In genomic region chr12:110566993-110567392, GRCh38 we compare ENCODE assay signal across 17 cellular contexts. TPM values are rescaled to one million over a fixed set of nuclear protein-coding genes. Genes with fewer than 3 reads are reported as not detected.
DNase-seq lines count a peak whose midpoint lies in the region; ATAC-seq, FAIRE-seq and TF ChIP-seq lines count a peak whose summit lies in the region.
"Had no signal": no experiment of that assay in that cellular context is flagged by ENCODE, and none has a peak within 500 bp of the region (broad histone marks: within the 10 kb centered on the region; RNA-seq: fewer than 3 reads in every experiment).

No MANE protein-coding gene starts in this region.

- peaks cover 14% of the 10 kb centered on the region for H3K9me3 Mint-ChIP-seq in T-helper 1 cell treated with Interleukin-12 subunit alpha and Interleukin-12 subunit beta and Interleukin-4 antibody, amounts not matched to agents 30 μg/mL and 1 μg/mL, for 36 hours
- H3K9me3 Mint-ChIP-seq in neural progenitor cell: peaks cover 26% of the 10 kb centered on the region

- POLR2A ChIA-PET in A673 (lab: Charles Lee; ENCODE audit: low non-redundant PET): no interaction called here
- POLR2A ChIA-PET in HepG2 (lab: Yijun Ruan, JAX): interaction anchor here (1.0 to 2.7 kb wide), 4 partner anchors 9 to 39 kb away, joined by 4 to 23 read pairs (median 6); no protein-coding TSS in a partner anchor

- peaks cover 35% of the 10 kb centered on the region for H3K4me1 ChIP-seq in A673 (ENCODE audit: insufficient read depth, low read length, poor library complexity, severe bottlenecking)
- peaks cover 61% of the 10 kb centered on the region for H3K4me1 ChIP-seq in RWPE2 (ENCODE audit: insufficient read depth, poor library complexity, severe bottlenecking)
- H3K4me1 ChIP-seq in HepG2 (ENCODE audit: insufficient read depth, low read length): peaks cover 74% of the 10 kb centered on the region
- H3K4me1 ChIP-seq in neural progenitor cell: peaks cover 10% of the 10 kb centered on the region

- H3K4me2 ChIP-seq in HepG2 (ENCODE audit: low read depth, low read length): peak overlapping the region; percentile 87
- no peak overlapping the region for H3K4me2 ChIP-seq in neural progenitor cell

- intact Hi-C loops in A673 (cut with micrococcal nuclease; ENCODE audit: unreplicated experiment): no loop called here
- intact Hi-C loops in HepG2 (cut with micrococcal nuclease; ENCODE audit: unreplicated experiment): loop anchor here (1.0 kb wide), 1 partner anchor 15 kb away; no protein-coding TSS in a partner anchor

- ATAC-seq in RWPE2 (ENCODE audit: low read depth) (no peak), HepG2 (peak; percentile 63), HG02798 (IDR thresholded peaks at IDR 0.05; ENCODE audit: poor library complexity, unreplicated experiment) (no peak)

- no peak for TF ChIP-seq RAD21 in HepG2 (CRISPR knock-in tag; IDR thresholded peaks at IDR 0.05)

- WGBS in HepG2 (ENCODE audit: low lambda C conversion rate): 75% methylated on average over 5 of the region's 5 CpGs

- TF ChIP-seq EP300 in HepG2 (IDR thresholded peaks at IDR 0.05; ENCODE audit: low read depth in 2 of 2, low read length in 2 of 2) (no peak), HepG2 (CRISPR knock-in tag; IDR thresholded peaks at IDR 0.05; ENCODE audit: borderline replicate concordance) (no peak)

- H4K20me1 ChIP-seq in HepG2 (ENCODE audit: insufficient read depth, low read length) (peaks cover 5% of the 10 kb centered on the region; the same call in 1 of the 2 replicates), neural progenitor cell (ENCODE audit: low read depth) (peaks cover 9% of the 10 kb centered on the region)

- H3K9ac ChIP-seq in HepG2 (ENCODE audit: insufficient read depth, low read depth, low read length) (peak overlapping the region; percentile 58; the same call in 1 of the 2 replicates), neural progenitor cell (no peak overlapping the region)

- peaks cover 23% of the 10 kb centered on the region for H3K4me1 Mint-ChIP-seq in T-helper 1 cell treated with Interleukin-12 subunit alpha and Interleukin-12 subunit beta and Interleukin-4 antibody, amounts not matched to agents 30 μg/mL and 1 μg/mL, for 36 hours (ENCODE audit: low read depth)
- H3K4me1 Mint-ChIP-seq in neural progenitor cell: peaks cover 2% of the 10 kb centered on the region

- peaks cover 24% of the 10 kb centered on the region for H3K36me3 Mint-ChIP-seq in T-helper 1 cell treated with Interleukin-12 subunit alpha and Interleukin-12 subunit beta and Interleukin-4 antibody, amounts not matched to agents 30 μg/mL and 1 μg/mL, for 36 hours (ENCODE audit: low read depth)
- H3K36me3 Mint-ChIP-seq in neural progenitor cell: peaks cover 10% of the 10 kb centered on the region

- no peak for TF ChIP-seq CTCF in A673 (conservative IDR thresholded peaks at IDR 0.05; ENCODE audit: low read depth, low read length)
- no peak for TF ChIP-seq CTCF in RWPE2 (IDR thresholded peaks at IDR 0.05; ENCODE audit: poor library complexity, severe bottlenecking)
- TF ChIP-seq CTCF in HepG2 (CRISPR knock-in tag; IDR thresholded peaks at IDR 0.05): no peak
- no peak for TF ChIP-seq CTCF in neural progenitor cell (IDR thresholded peaks at IDR 0.05)

- BruUV-seq in A673 (replicated peaks; lab: Mats Ljungman, UMichigan) (no TSS peak), HepG2 (replicated peaks; lab: Mats Ljungman, UMichigan) (no TSS peak)

- peaks cover 73% of the 10 kb centered on the region for H3K79me2 ChIP-seq in HepG2 (ENCODE audit: insufficient read depth, low read length)
- H3K79me2 ChIP-seq in neural progenitor cell (ENCODE audit: low read depth): peaks cover 59% of the 10 kb centered on the region

- no peaks in the 10 kb centered on the region for H3K9me3 ChIP-seq in A673 (ENCODE audit: low read depth, low read length, poor library complexity, severe bottlenecking)
- H3K9me3 ChIP-seq in RWPE2 (ENCODE audit: severe bottlenecking): no peaks in the 10 kb centered on the region
- peaks cover 8% of the 10 kb centered on the region for H3K9me3 ChIP-seq in HepG2 (ENCODE audit: low read length)
- H3K9me3 ChIP-seq in neural progenitor cell (ENCODE audit: low read depth): no peaks in the 10 kb centered on the region
- H3K9me3 ChIP-seq: prostate gland had no signal

- in situ Hi-C loops in HepG2 (cut with HindIII; ENCODE audit: extremely low pct_ligation_motif_present, low pct_unique_long_range_greater_than_20kb): no loop called here

- no peaks in the 10 kb centered on the region for H3K36me3 ChIP-seq in A673 (ENCODE audit: insufficient read depth, low read length, poor library complexity, severe bottlenecking)
- peaks cover 13% of the 10 kb centered on the region for H3K36me3 ChIP-seq in RWPE2 (ENCODE audit: low read depth)
- no peaks in the 10 kb centered on the region for H3K36me3 ChIP-seq in HepG2 (replicated peaks in 1 of 2; ENCODE audit: control insufficient read depth in 1 of 2, insufficient read depth in 2 of 2, low read length in 2 of 2)
- H3K36me3 ChIP-seq in neural progenitor cell: peaks cover 4% of the 10 kb centered on the region
- H3K36me3 ChIP-seq: prostate gland had no signal

- no peak overlapping the region for H3K4me3 Mint-ChIP-seq in T-helper 1 cell treated with Interleukin-12 subunit alpha and Interleukin-12 subunit beta and Interleukin-4 antibody, amounts not matched to agents 30 μg/mL and 1 μg/mL, for 36 hours
- H3K4me3 Mint-ChIP-seq in neural progenitor cell: no peak overlapping the region

- H3K27ac ChIP-seq in A673 (ENCODE audit: low read depth, low read length, poor library complexity, severe bottlenecking): peak overlapping the region; percentile 51
- peak overlapping the region; percentile 94 for H3K27ac ChIP-seq in RWPE2 (ENCODE audit: poor library complexity, severe bottlenecking)
- peak overlapping the region; percentile 82 for H3K27ac ChIP-seq in HepG2 (ENCODE audit: extremely low read length, insufficient read depth, low read length)
- no peak overlapping the region for H3K27ac ChIP-seq in neural progenitor cell

- H3K27ac Mint-ChIP-seq in T-helper 1 cell treated with Interleukin-12 subunit alpha and Interleukin-12 subunit beta and Interleukin-4 antibody, amounts not matched to agents 30 μg/mL and 1 μg/mL, for 36 hours: peak overlapping the region; percentile 17
- no peak overlapping the region for H3K27ac Mint-ChIP-seq in neural progenitor cell

- no peak overlapping the region for H3K4me3 ChIP-seq in A673 (ENCODE audit: low read depth, low read length, poor library complexity, severe bottlenecking)
- H3K4me3 ChIP-seq in RWPE2 (ENCODE audit: severe bottlenecking): no peak overlapping the region
- H3K4me3 ChIP-seq in HepG2 (replicated peaks in 1 of 3; ENCODE audit: insufficient read depth in 1 of 3, low read depth in 2 of 3, low read length in 3 of 3): peak overlapping the region in 1 of 3 experiments; percentile 9; a peak in 1 of 6 replicates
- no peak overlapping the region for H3K4me3 ChIP-seq in neural progenitor cell
- H3K4me3 ChIP-seq: prostate gland had no signal

- no peaks in the 10 kb centered on the region for H3K27me3 ChIP-seq in A673 (replicated peaks; ENCODE audit: insufficient read depth, low read depth, low read length, poor library complexity)
- no peaks in the 10 kb centered on the region for H3K27me3 ChIP-seq in RWPE2 (ENCODE audit: insufficient read depth, poor library complexity, severe bottlenecking)
- H3K27me3 ChIP-seq in HepG2 (ENCODE audit: control insufficient read depth in 1 of 2, insufficient read depth in 2 of 2, low read length in 2 of 2): no peaks in the 10 kb centered on the region
- no peaks in the 10 kb centered on the region for H3K27me3 ChIP-seq in neural progenitor cell

- FAIRE-seq in HepG2 (lab: Jason Lieb, UNC): no peak
- FAIRE-seq: islet of Langerhans had no signal

- no peaks in the 10 kb centered on the region for H3K27me3 Mint-ChIP-seq in T-helper 1 cell treated with Interleukin-12 subunit alpha and Interleukin-12 subunit beta and Interleukin-4 antibody, amounts not matched to agents 30 μg/mL and 1 μg/mL, for 36 hours (ENCODE audit: low read depth)
- no peaks in the 10 kb centered on the region for H3K27me3 Mint-ChIP-seq in neural progenitor cell (ENCODE audit: insufficient read depth, low read depth)

- DNase-seq in T-helper 1 cell (no peak), A673 (ENCODE audit: low spot score) (no peak), RWPE2 (ENCODE audit: low spot score) (no peak), HepG2 (ENCODE audit: low spot score) (no peak), neural progenitor cell (ENCODE audit: low spot score) (no peak), AG20443 (ENCODE audit: low spot score) (no peak)
- DNase-seq: 8988T; activated CD4-positive, alpha-beta T cell treated with anti-CD3 and anti-CD28 coated beads, Interleukin-2, amount 50 U/mL, for 4 hours; effector CD4-positive, alpha-beta T cell; NCI-H187 treated with DMSO at 0.1 percent for 48 hours; NCI-H446 treated with DMSO at 0.1 percent for 48 hours; NK-92 treated with Interleukin-12 subunit alpha and Interleukin-12 subunit beta, amount 100 ng/mL, for 24 hours; RPMI8226 had no signal

- no peak for TF ChIP-seq POLR2A in HepG2 (IDR thresholded peaks at IDR 0.05; ENCODE audit: insufficient read depth in 1 of 2, low read depth in 2 of 2, low read length in 2 of 2)

- H2AFZ ChIP-seq in HepG2 (ENCODE audit: low read length): no peak overlapping the region
- H2AFZ ChIP-seq in neural progenitor cell (replicated peaks): no peak overlapping the region

- H3F3A ChIP-seq in neural progenitor cell (ENCODE audit: low read depth): no peaks in the 10 kb centered on the region

- CTCF ChIA-PET in A673 (lab: Charles Lee): no interaction called here
- CTCF ChIA-PET in HepG2 (lab: Yijun Ruan, JAX; ENCODE audit: low intra/inter-chr PET ratio, low total read pairs): interaction anchor here (1.1 kb wide), 1 partner anchor 15 kb away, joined by 3 read pairs; no protein-coding TSS in a partner anchor

RNA-seq across cellular contexts. Expression of gene PPTC7, which starts 16.1 kb away (rescaled TPM):
- total RNA-seq in A673 (2021) (27.5 and 30.9 TPM in 2 replicates), HepG2 (2016; rRNA removed; fragmentation: Illumina TruSeq; extraction: Trizol) (4.8 and 8.5 TPM in 2 replicates), neural progenitor cell (ENCODE audit: low replicate concordance) (9.1 and 11.2 TPM in 2 replicates)
- 1.6 and 1.9 TPM in 2 replicates for total RNA-seq in HepG2 (2016; cell fraction: cytosol; rRNA removed; fragmentation: Illumina TruSeq; extraction: Trizol; ENCODE audit: low read depth)
- total RNA-seq in HepG2 (2016; cell fraction: insoluble cytoplasmic fraction; rRNA removed; fragmentation: Illumina TruSeq; extraction: Trizol): 4.2 and 8.0 TPM in 2 replicates
- total RNA-seq in HepG2 (2016; cell fraction: membrane; rRNA removed; fragmentation: Illumina TruSeq; extraction: Trizol): 6.4 and 7.5 TPM in 2 replicates
- 12.1 and 12.8 TPM in 2 replicates for total RNA-seq in HepG2 (2016; cell fraction: nucleus; rRNA removed; fragmentation: Illumina TruSeq; extraction: Trizol)
- 10.6 and 12.3 TPM in 2 replicates for polyA plus RNA-seq in HepG2 (2011; rRNA removed)
- 5.4 and 8.1 TPM in 2 replicates for polyA plus RNA-seq in HepG2 (2011; cell fraction: cytosol; rRNA removed)
- polyA plus RNA-seq in HepG2 (2011; cell fraction: nucleus; rRNA removed): 6.7 and 6.8 TPM in 2 replicates
- 10.9 and 11.6 TPM in 2 replicates for polyA plus RNA-seq in HepG2 (2012)
- 0.76 and 0.94 TPM in 2 replicates for polyA plus RNA-seq in HepG2 (2016; cell fraction: cytosol; fragmentation: Illumina TruSeq; extraction: Trizol; ENCODE audit: low read depth)
- polyA plus RNA-seq in HepG2 (2016; cell fraction: insoluble cytoplasmic fraction; fragmentation: Illumina TruSeq; extraction: Trizol; ENCODE audit: low read depth): 18.5 and 19.8 TPM in 2 replicates
- 5.2 and 6.2 TPM in 2 replicates for polyA plus RNA-seq in HepG2 (2016; cell fraction: membrane; fragmentation: Illumina TruSeq; extraction: Trizol; ENCODE audit: low read depth)
- polyA plus RNA-seq in HepG2 (2016; cell fraction: nucleus; fragmentation: Illumina TruSeq; extraction: Trizol; ENCODE audit: insufficient read depth, low read depth): 20.2 and 21.2 TPM in 2 replicates
- polyA minus RNA-seq in HepG2 (2011; rRNA and poly(A)+ RNA removed; ENCODE audit: low replicate concordance): 44.4 and 46.8 TPM in 2 replicates
- 10.9 and 11.6 TPM in 2 replicates for polyA minus RNA-seq in HepG2 (2011; cell fraction: cytosol; rRNA and poly(A)+ RNA removed)
- polyA minus RNA-seq in HepG2 (2011; cell fraction: nucleus; rRNA and poly(A)+ RNA removed): 23.0 and 23.1 TPM in 2 replicates

RNA-seq across cellular contexts. Expression of gene TCTN1, which starts 46.9 kb away (rescaled TPM):
- total RNA-seq in A673 (2021) (38.8 TPM in 2 replicates), HepG2 (2016; rRNA removed; fragmentation: Illumina TruSeq; extraction: Trizol) (8.9 and 16.0 TPM in 2 replicates), neural progenitor cell (ENCODE audit: low replicate concordance) (42.7 and 48.6 TPM in 2 replicates)
- 9.2 and 12.3 TPM in 2 replicates for total RNA-seq in HepG2 (2016; cell fraction: cytosol; rRNA removed; fragmentation: Illumina TruSeq; extraction: Trizol; ENCODE audit: low read depth)
- 6.9 and 17.5 TPM in 2 replicates for total RNA-seq in HepG2 (2016; cell fraction: insoluble cytoplasmic fraction; rRNA removed; fragmentation: Illumina TruSeq; extraction: Trizol)
- total RNA-seq in HepG2 (2016; cell fraction: membrane; rRNA removed; fragmentation: Illumina TruSeq; extraction: Trizol): 15.4 and 17.4 TPM in 2 replicates
- total RNA-seq in HepG2 (2016; cell fraction: nucleus; rRNA removed; fragmentation: Illumina TruSeq; extraction: Trizol): 22.8 and 24.9 TPM in 2 replicates
- 13.3 and 13.6 TPM in 2 replicates for polyA plus RNA-seq in HepG2 (2011; rRNA removed)
- 6.7 and 7.7 TPM in 2 replicates for polyA plus RNA-seq in HepG2 (2011; cell fraction: cytosol; rRNA removed)
- 23.4 and 26.4 TPM in 2 replicates for polyA plus RNA-seq in HepG2 (2011; cell fraction: nucleus; rRNA removed)
- polyA plus RNA-seq in HepG2 (2012): 9.0 and 11.5 TPM in 2 replicates
- 9.0 and 13.4 TPM in 2 replicates for polyA plus RNA-seq in HepG2 (2016; cell fraction: cytosol; fragmentation: Illumina TruSeq; extraction: Trizol; ENCODE audit: low read depth)
- polyA plus RNA-seq in HepG2 (2016; cell fraction: insoluble cytoplasmic fraction; fragmentation: Illumina TruSeq; extraction: Trizol; ENCODE audit: low read depth): 7.3 and 7.9 TPM in 2 replicates
- polyA plus RNA-seq in HepG2 (2016; cell fraction: membrane; fragmentation: Illumina TruSeq; extraction: Trizol; ENCODE audit: low read depth): 14.0 and 14.1 TPM in 2 replicates
- 38.7 and 42.7 TPM in 2 replicates for polyA plus RNA-seq in HepG2 (2016; cell fraction: nucleus; fragmentation: Illumina TruSeq; extraction: Trizol; ENCODE audit: insufficient read depth, low read depth)
- 15.1 and 25.2 TPM in 2 replicates for polyA minus RNA-seq in HepG2 (2011; rRNA and poly(A)+ RNA removed; ENCODE audit: low replicate concordance)
- polyA minus RNA-seq in HepG2 (2011; cell fraction: cytosol; rRNA and poly(A)+ RNA removed): 3.6 and 5.3 TPM in 2 replicates
- polyA minus RNA-seq in HepG2 (2011; cell fraction: nucleus; rRNA and poly(A)+ RNA removed): 13.9 and 19.4 TPM in 2 replicates
